Comparison of ENCODE assay signal across 37 cellular contexts in genomic region chr15:71899665-71900064, GRCh38.
"Had no signal": no experiment of that assay in that cellular context is flagged by ENCODE, and none has a peak within 500 bp of the region (broad histone marks: within the 10 kb centered on the region; RNA-seq: fewer than 3 reads in every experiment).

No MANE protein-coding gene starts in this region.

- H3K36me3 ChIP-seq: colonic mucosa had no signal

- DNase-seq: activated CD4-positive, alpha-beta T cell treated with anti-CD3 and anti-CD28 coated beads, Interleukin-2, amount 10 ng/mL, durations not matched to agents 24 days and 14 days; activated CD4-positive, CD25-positive, alpha-beta regulatory T cell treated with anti-CD3 and anti-CD28 coated beads, Interleukin-2, amount 50 U/mL, for 72 hours; activated CD8-positive, alpha-beta T cell treated with anti-CD3 and anti-CD28 coated beads for 36 hours; activated effector memory CD4-positive, alpha-beta T cell treated with Interleukin-2 at 50 U/mL for 16 hours; activated naive CD4-positive, alpha-beta T cell treated with anti-CD3 and anti-CD28 coated beads, Interleukin-2, amount 10 ng/mL, durations not matched to agents 7 days and 5 days; activated naive CD8-positive, alpha-beta T cell treated with anti-CD3 and anti-CD28 coated beads, Interleukin-2, amount 10 ng/mL, durations not matched to agents 7 days and 5 days; activated T-cell treated with anti-CD3 and anti-CD28 coated beads, Interleukin-2, amount 50 U/mL, for 72 hours; cerebellar nuclear complex; colonic mucosa; effector CD8-positive, alpha-beta T cell; esophagus squamous epithelium; foreskin melanocyte; immature natural killer cell; kidney; left colon; naive thymus-derived CD8-positive, alpha-beta T cell; occipital lobe; stimulated activated CD4-positive, alpha-beta T cell treated with anti-CD3 and anti-CD28 coated beads, Interleukin-1b, Interleukin-23, amount 100 ng/mL, for 48 hours; stimulated activated CD4-positive, alpha-beta T cell treated with anti-CD3 and anti-CD28 coated beads, Interleukin-4, amount 100 ng/mL, for 4 hours; stimulated activated CD8-positive, alpha-beta memory T cell treated with anti-CD3 and anti-CD28 coated beads, Interleukin-4, amount 100 ng/mL, for 48 hours; stimulated activated naive CD8-positive, alpha-beta T cell treated with anti-CD3 and anti-CD28 coated beads, Interleukin-15, amount 100 ng/mL, for 72 hours; T-helper 17 cell; T1000; thyroid gland; upper lobe of left lung; WERI-Rb-1 had no signal

- H3K9me3 ChIP-seq: ascending aorta, colonic mucosa, esophagus squamous epithelium, right atrium auricular region, thyroid gland, upper lobe of left lung, vagina had no signal

- H3K4me1 ChIP-seq: ascending aorta, colonic mucosa, esophagus squamous epithelium, parathyroid adenoma, right atrium auricular region, thyroid gland, upper lobe of left lung, vagina had no signal

- H3K27me3 Mint-ChIP-seq: activated CD4-positive, alpha-beta T cell treated with anti-CD3 and anti-CD28 coated beads, Interleukin-2, amount 10 ng/mL, durations not matched to agents 24 days and 14 days; activated CD8-positive, alpha-beta T cell treated with anti-CD3 and anti-CD28 coated beads for 36 hours; activated naive CD4-positive, alpha-beta T cell treated with anti-CD3 and anti-CD28 coated beads, Interleukin-2, amount 10 ng/mL, durations not matched to agents 7 days and 5 days; activated naive CD8-positive, alpha-beta T cell treated with anti-CD3 and anti-CD28 coated beads, Interleukin-2, amount 10 ng/mL, durations not matched to agents 7 days and 5 days; brain; memory B cell; naive thymus-derived CD8-positive, alpha-beta T cell; stimulated activated memory B cell treated with anti-CD40 and anti-IgM and Interleukin-4, amounts not matched to agents 10 μg/mL and 1 μg/mL and 100 μg/mL, for 72 hours; stimulated activated naive CD8-positive, alpha-beta T cell treated with anti-CD3 and anti-CD28 coated beads, Interleukin-15, amount 100 ng/mL, for 72 hours; T-helper 17 cell had no signal

- H3K27ac ChIP-seq: ascending aorta, cardiac muscle cell, colonic mucosa, epithelial cell of prostate, esophagus squamous epithelium, parathyroid adenoma, right atrium auricular region, thyroid gland, upper lobe of left lung, vagina, WERI-Rb-1 had no signal

- H3K9me3 Mint-ChIP-seq: activated CD4-positive, alpha-beta T cell treated with anti-CD3 and anti-CD28 coated beads, Interleukin-2, amount 10 ng/mL, durations not matched to agents 24 days and 14 days; activated CD8-positive, alpha-beta T cell treated with anti-CD3 and anti-CD28 coated beads for 36 hours; activated naive CD4-positive, alpha-beta T cell treated with anti-CD3 and anti-CD28 coated beads, Interleukin-2, amount 10 ng/mL, durations not matched to agents 7 days and 5 days; activated naive CD8-positive, alpha-beta T cell treated with anti-CD3 and anti-CD28 coated beads, Interleukin-2, amount 10 ng/mL, durations not matched to agents 7 days and 5 days; activated T-cell treated with anti-CD3 and anti-CD28 coated beads, Interleukin-2, amount 50 U/mL, for 72 hours; brain; immature natural killer cell; memory B cell; naive thymus-derived CD8-positive, alpha-beta T cell; neural crest cell; stimulated activated memory B cell treated with anti-CD40 and anti-IgM and Interleukin-4, amounts not matched to agents 10 μg/mL and 1 μg/mL and 100 μg/mL, for 72 hours; stimulated activated naive CD8-positive, alpha-beta T cell treated with anti-CD3 and anti-CD28 coated beads, Interleukin-15, amount 100 ng/mL, for 72 hours had no signal

- H3K4me1 Mint-ChIP-seq: activated CD4-positive, alpha-beta T cell treated with anti-CD3 and anti-CD28 coated beads, Interleukin-2, amount 10 ng/mL, durations not matched to agents 24 days and 14 days; activated naive CD4-positive, alpha-beta T cell treated with anti-CD3 and anti-CD28 coated beads, Interleukin-2, amount 10 ng/mL, durations not matched to agents 7 days and 5 days; activated naive CD8-positive, alpha-beta T cell treated with anti-CD3 and anti-CD28 coated beads, Interleukin-2, amount 10 ng/mL, durations not matched to agents 7 days and 5 days; immature natural killer cell; memory B cell; naive thymus-derived CD8-positive, alpha-beta T cell; neural crest cell; stimulated activated memory B cell treated with anti-CD40 and anti-IgM and Interleukin-4, amounts not matched to agents 10 μg/mL and 1 μg/mL and 100 μg/mL, for 72 hours; stimulated activated naive CD8-positive, alpha-beta T cell treated with anti-CD3 and anti-CD28 coated beads, Interleukin-15, amount 100 ng/mL, for 72 hours; T-helper 17 cell had no signal

- H3K27ac Mint-ChIP-seq: activated CD4-positive, alpha-beta T cell treated with anti-CD3 and anti-CD28 coated beads, Interleukin-2, amount 10 ng/mL, durations not matched to agents 24 days and 14 days; activated CD8-positive, alpha-beta T cell treated with anti-CD3 and anti-CD28 coated beads for 36 hours; activated naive CD4-positive, alpha-beta T cell treated with anti-CD3 and anti-CD28 coated beads, Interleukin-2, amount 10 ng/mL, durations not matched to agents 7 days and 5 days; activated naive CD8-positive, alpha-beta T cell treated with anti-CD3 and anti-CD28 coated beads, Interleukin-2, amount 10 ng/mL, durations not matched to agents 7 days and 5 days; activated T-cell treated with anti-CD3 and anti-CD28 coated beads, Interleukin-2, amount 50 U/mL, for 72 hours; immature natural killer cell; memory B cell; stimulated activated memory B cell treated with anti-CD40 and anti-IgM and Interleukin-4, amounts not matched to agents 10 μg/mL and 1 μg/mL and 100 μg/mL, for 72 hours; stimulated activated naive CD8-positive, alpha-beta T cell treated with anti-CD3 and anti-CD28 coated beads, Interleukin-15, amount 100 ng/mL, for 72 hours; T-helper 17 cell had no signal

- H3K4me3 Mint-ChIP-seq: activated CD4-positive, alpha-beta T cell treated with anti-CD3 and anti-CD28 coated beads, Interleukin-2, amount 10 ng/mL, durations not matched to agents 24 days and 14 days; activated CD8-positive, alpha-beta T cell treated with anti-CD3 and anti-CD28 coated beads for 36 hours; activated naive CD4-positive, alpha-beta T cell treated with anti-CD3 and anti-CD28 coated beads, Interleukin-2, amount 10 ng/mL, durations not matched to agents 7 days and 5 days; activated naive CD8-positive, alpha-beta T cell treated with anti-CD3 and anti-CD28 coated beads, Interleukin-2, amount 10 ng/mL, durations not matched to agents 7 days and 5 days; activated T-cell treated with anti-CD3 and anti-CD28 coated beads, Interleukin-2, amount 50 U/mL, for 72 hours; brain; immature natural killer cell; memory B cell; naive thymus-derived CD8-positive, alpha-beta T cell; neural crest cell; stimulated activated memory B cell treated with anti-CD40 and anti-IgM and Interleukin-4, amounts not matched to agents 10 μg/mL and 1 μg/mL and 100 μg/mL, for 72 hours; stimulated activated naive CD8-positive, alpha-beta T cell treated with anti-CD3 and anti-CD28 coated beads, Interleukin-15, amount 100 ng/mL, for 72 hours; T-helper 17 cell had no signal

- H3K27me3 ChIP-seq: ascending aorta, cardiac muscle cell, colonic mucosa, esophagus squamous epithelium, right atrium auricular region, thyroid gland, upper lobe of left lung, vagina had no signal

- H3K4me3 ChIP-seq: ascending aorta, cardiac muscle cell, colonic mucosa, esophagus squamous epithelium, right atrium auricular region, smooth muscle cell, thyroid gland, upper lobe of left lung, vagina had no signal

- ATAC-seq: activated CD8-positive, alpha-beta T cell treated with anti-CD3 and anti-CD28 coated beads for 36 hours; activated T-cell treated with anti-CD3 and anti-CD28 coated beads, Interleukin-2, amount 50 U/mL, for 72 hours; left colon; naive thymus-derived CD8-positive, alpha-beta T cell; stimulated activated memory B cell treated with anti-CD40 and anti-IgM and Interleukin-4, amounts not matched to agents 10 μg/mL and 1 μg/mL and 100 μg/mL, for 72 hours; stimulated activated naive CD8-positive, alpha-beta T cell treated with anti-CD3 and anti-CD28 coated beads, Interleukin-15, amount 100 ng/mL, for 72 hours; T-helper 17 cell had no signal
